Comparison of ENCODE assay signal across 8 cellular contexts in genomic region chr10:31353574-31353973, GRCh38. TPM values are rescaled to one million over a fixed set of nuclear protein-coding genes. Genes with fewer than 3 reads are reported as not detected.
A peak's percentile ranks its signal among the peaks of the same experiment; 100 is the strongest.
DNase-seq lines count a peak whose midpoint lies in the region; ATAC-seq lines count a peak whose summit lies in the region.

No MANE protein-coding gene starts in this region.

- H3K27ac Mint-ChIP-seq in activated T-helper 17 cell treated with anti-CD3 and anti-CD28 coated beads, Interleukin-2, amount 50 U/mL, for 72 hours = peak overlapping the region; percentile 74

- H3K9me3 Mint-ChIP-seq in activated T-helper 17 cell treated with anti-CD3 and anti-CD28 coated beads, Interleukin-2, amount 50 U/mL, for 72 hours = no peaks in the 10 kb centered on the region

- H3K4me1 Mint-ChIP-seq in activated T-helper 17 cell treated with anti-CD3 and anti-CD28 coated beads, Interleukin-2, amount 50 U/mL, for 72 hours = peaks cover 48% of the 10 kb centered on the region

- DNase-seq in NCI-H82 (lab: John Stamatoyannopoulos, UW) (peak; percentile 4), NCI-H82 treated with DMSO at 0.1 percent for 48 hours (lab: John Stamatoyannopoulos, UW; ENCODE audit: unreplicated experiment) (no peak), myocyte (ENCODE audit: low read depth) (peak; percentile 40), NCI-H2171 treated with DMSO at 0.1 percent for 48 hours (lab: John Stamatoyannopoulos, UW) (no peak), globus pallidus (ENCODE audit: low spot score) (no peak)

- ATAC-seq in GM21381 (IDR thresholded peaks at IDR 0.05; ENCODE audit: unreplicated experiment) = peak; percentile 84
- ATAC-seq in HG03520 (IDR thresholded peaks at IDR 0.05; ENCODE audit: unreplicated experiment) = peak; percentile 96
- peak; percentile 98 for ATAC-seq in activated T-helper 17 cell treated with anti-CD3 and anti-CD28 coated beads, Interleukin-2, amount 50 U/mL, for 72 hours (replicated peaks)

- no peaks in the 10 kb centered on the region for H3K27me3 Mint-ChIP-seq in activated T-helper 17 cell treated with anti-CD3 and anti-CD28 coated beads, Interleukin-2, amount 50 U/mL, for 72 hours

- no peaks in the 10 kb centered on the region for H3K36me3 Mint-ChIP-seq in activated T-helper 17 cell treated with anti-CD3 and anti-CD28 coated beads, Interleukin-2, amount 50 U/mL, for 72 hours (ENCODE audit: low read depth)

- peak overlapping the region; percentile 50 for H3K4me3 Mint-ChIP-seq in activated T-helper 17 cell treated with anti-CD3 and anti-CD28 coated beads, Interleukin-2, amount 50 U/mL, for 72 hours

RNA-seq across cellular contexts. Expression of gene ZEB1, which starts 34.6 kb away (rescaled TPM):
- total RNA-seq in activated T-helper 17 cell treated with anti-CD3 and anti-CD28 coated beads, Interleukin-2, amount 50 U/mL, for 72 hours = 10 to 100 TPM; 46.5 to 49.2 TPM
- total RNA-seq in myocyte = 147 and 186 TPM in 2 replicates
- polyA plus RNA-seq in myocyte (2012) = 31.5 TPM

Comparison
In these comparisons a context has a peak if more than half of its experiments do, and no peak if none do; other contexts are left out.
1. DNase-seq: peak in NCI-H82 (single experiment) and myocyte (single experiment); none in NCI-H82 treated with DMSO at 0.1 percent for 48 hours (single experiment), NCI-H2171 treated with DMSO at 0.1 percent for 48 hours (single experiment) and globus pallidus (single experiment).
2. Peak in every context shown above with its lines, with median percentiles within 50 percentile points of each other: ATAC-seq.